11 cellular contexts compared by ENCODE assay signal in genomic region chr9:121358747-121359146, GRCh38. TPM values are rescaled to one million over a fixed set of nuclear protein-coding genes. Genes with fewer than 3 reads are reported as not detected.
A peak's percentile ranks its signal among the peaks of the same experiment; 100 is the strongest.
DNase-seq lines count a peak whose midpoint lies in the region; ATAC-seq and TF ChIP-seq lines count a peak whose summit lies in the region.
"Had no signal": no experiment of that assay in that cellular context is flagged by ENCODE, and none has a peak within 500 bp of the region (broad histone marks: within the 10 kb centered on the region; RNA-seq: fewer than 3 reads in every experiment).

No MANE protein-coding gene starts in this region.

- H3K27ac Mint-ChIP-seq in stimulated activated memory B cell treated with anti-CD40 and anti-IgM and Interleukin-4, amounts not matched to agents 10 μg/mL and 1 μg/mL and 100 μg/mL, for 72 hours = peak overlapping the region; percentile 17
- H3K27ac Mint-ChIP-seq: nephron progenitor cell had no signal

- WGBS in heart left ventricle, 4 donors = 38 to 46% (median 43%) methylated on average over 3 of the region's 3 CpGs

- no peak for TF ChIP-seq POLR2A in heart left ventricle (IDR thresholded peaks at IDR 0.05)

- TF ChIP-seq CTCF in heart left ventricle (IDR thresholded peaks at IDR 0.05) = no peak

- H3K9me3 ChIP-seq in heart left ventricle = no peaks in the 10 kb centered on the region

- ATAC-seq in GM21447 (IDR thresholded peaks at IDR 0.05; ENCODE audit: unreplicated experiment) (peak; percentile 58), heart left ventricle (peak in 1 of 4 donors; percentile 1), GM19463 (IDR thresholded peaks at IDR 0.05; ENCODE audit: unreplicated experiment) (no peak), HG03439 (IDR thresholded peaks at IDR 0.05; ENCODE audit: unreplicated experiment) (no peak)
- ATAC-seq in stimulated activated memory B cell treated with anti-CD40 and anti-IgM and Interleukin-4, amounts not matched to agents 10 μg/mL and 1 μg/mL and 100 μg/mL, for 72 hours = no peak
- ATAC-seq: HCT116 had no signal

- no peaks in the 10 kb centered on the region for H3K27me3 ChIP-seq in heart left ventricle

- no peaks in the 10 kb centered on the region for H3K27me3 Mint-ChIP-seq in stimulated activated memory B cell treated with anti-CD40 and anti-IgM and Interleukin-4, amounts not matched to agents 10 μg/mL and 1 μg/mL and 100 μg/mL, for 72 hours

- peak overlapping the region; percentile 27 for H3K4me3 Mint-ChIP-seq in stimulated activated memory B cell treated with anti-CD40 and anti-IgM and Interleukin-4, amounts not matched to agents 10 μg/mL and 1 μg/mL and 100 μg/mL, for 72 hours
- H3K4me3 Mint-ChIP-seq: nephron progenitor cell had no signal

- peak overlapping the region; percentile 46 to 99 (median 96) for H3K27ac ChIP-seq in heart left ventricle
- H3K27ac ChIP-seq: RWPE1 had no signal

- H3K9me3 Mint-ChIP-seq in stimulated activated memory B cell treated with anti-CD40 and anti-IgM and Interleukin-4, amounts not matched to agents 10 μg/mL and 1 μg/mL and 100 μg/mL, for 72 hours = no peaks in the 10 kb centered on the region
- H3K9me3 Mint-ChIP-seq: nephron progenitor cell had no signal

- H3K4me1 Mint-ChIP-seq in stimulated activated memory B cell treated with anti-CD40 and anti-IgM and Interleukin-4, amounts not matched to agents 10 μg/mL and 1 μg/mL and 100 μg/mL, for 72 hours = peaks cover 22% of the 10 kb centered on the region

- intact Hi-C loops in heart left ventricle (cut with DNase I) = no loop called here

- H3K4me1 ChIP-seq in heart left ventricle = peaks cover 21 to 100% (median 91%) of the 10 kb centered on the region in 12 donors

- H3K36me3 Mint-ChIP-seq in stimulated activated memory B cell treated with anti-CD40 and anti-IgM and Interleukin-4, amounts not matched to agents 10 μg/mL and 1 μg/mL and 100 μg/mL, for 72 hours = peaks cover 13% of the 10 kb centered on the region

- H3K4me3 ChIP-seq in heart left ventricle = peak overlapping the region in 2 of 12 donors; percentile 12

- DNase-seq in OCI-M1 (lab: John Stamatoyannopoulos, UW) = peak; percentile 75
- DNase-seq in heart left ventricle = no peak
- no peak for DNase-seq in iPS-NIHi7 (ENCODE audit: extremely low spot score)
- DNase-seq in activated effector memory CD4-positive, alpha-beta T cell treated with Interleukin-2 at 50 U/mL for 16 hours = no peak
- DNase-seq: nephron progenitor cell had no signal

- H3K36me3 ChIP-seq in heart left ventricle = peaks cover 0 to 38% (median 25%) of the 10 kb centered on the region in 9 donors

RNA-seq across cellular contexts. Expression of gene STOM, which starts 11.3 kb away (rescaled TPM):
- 100 to 1,000 TPM; 125 to 239 (median 154) TPM for total RNA-seq in heart left ventricle
- polyA plus RNA-seq in heart left ventricle = 100 to 1,000 TPM; 129 to 148 TPM
